ENCODE assay signal across 8 cellular contexts in the genomic region with DNA sequence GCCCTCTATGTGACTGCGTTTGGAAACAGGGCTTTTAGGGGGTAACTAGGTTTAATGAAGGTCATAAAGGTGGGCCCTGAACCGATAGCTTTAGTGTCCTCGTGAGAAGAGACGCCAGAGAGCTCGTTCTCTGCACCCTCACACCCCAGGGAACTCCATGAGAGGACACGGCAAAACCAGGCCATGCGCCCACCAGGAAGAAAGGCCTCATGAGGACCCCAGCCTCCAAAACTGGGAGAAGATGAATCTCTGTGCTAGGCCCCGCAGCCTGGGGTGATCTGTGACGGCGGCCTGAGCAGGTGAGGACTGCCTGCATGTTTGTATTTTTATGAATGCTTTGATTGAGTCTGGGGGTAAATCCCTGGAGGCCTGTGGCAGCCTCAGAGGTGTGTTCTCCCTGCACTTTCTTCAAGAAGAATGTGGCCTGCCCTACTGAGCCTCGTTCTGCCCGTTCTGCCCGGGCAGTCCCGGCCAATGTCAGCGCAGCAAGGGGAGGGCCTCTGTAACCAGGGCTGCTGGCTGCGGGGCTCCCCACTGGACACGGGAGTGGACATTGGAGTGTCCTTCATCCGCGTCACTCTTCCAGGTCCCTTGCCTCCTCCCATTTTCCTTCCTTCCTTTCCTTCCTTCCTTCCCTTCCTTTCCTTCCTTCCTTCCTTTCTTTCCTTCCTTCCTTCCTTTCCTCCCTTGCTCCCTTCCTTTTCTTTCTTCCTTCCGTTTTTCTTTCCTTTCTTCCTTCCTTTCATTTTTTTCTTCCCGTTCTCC. TPM values are rescaled to one million over a fixed set of nuclear protein-coding genes. Genes with fewer than 3 reads are reported as not detected.
A peak's percentile ranks its signal among the peaks of the same experiment; 100 is the strongest.
DNase-seq lines count a peak whose midpoint lies in the region; ATAC-seq and TF ChIP-seq lines count a peak whose summit lies in the region.

No MANE protein-coding gene starts in this region.

- TF ChIP-seq CTCF in RWPE2 (IDR thresholded peaks at IDR 0.05; ENCODE audit: poor library complexity, severe bottlenecking) (no peak), esophagus muscularis mucosa (IDR thresholded peaks at IDR 0.05) (no peak), psoas muscle (IDR thresholded peaks at IDR 0.05) (no peak), OCI-LY7 (conservative IDR thresholded peaks at IDR 0.05; ENCODE audit: low read length) (no peak)

- no peak for TF ChIP-seq POLR2A in esophagus muscularis mucosa (IDR thresholded peaks at IDR 0.05; ENCODE audit: low read depth)

- intact Hi-C loops in esophagus muscularis mucosa (cut with DNase I) = no loop called here
- intact Hi-C loops in psoas muscle (cut with DNase I) = loop anchor here in 1 of 2 donors (5.0 kb wide), 1 partner anchor 57 kb away; no protein-coding TSS in a partner anchor
- intact Hi-C loops in OCI-LY7 (cut with micrococcal nuclease; ENCODE audit: unreplicated experiment) = loop anchor here (1.0 to 2.0 kb wide), 3 partner anchors 58 to 172 kb away; partner anchors contain the start of gene GAA

- peak overlapping the region; percentile 84 for H3K27ac ChIP-seq in RWPE2 (ENCODE audit: poor library complexity, severe bottlenecking)
- peak overlapping the region in 3 of 4 donors; percentile 57 to 68 (median 66) for H3K27ac ChIP-seq in esophagus muscularis mucosa (replicated peaks in 1 of 4)
- H3K27ac ChIP-seq in psoas muscle = peak overlapping the region; percentile 69
- H3K27ac ChIP-seq in OCI-LY7 (ENCODE audit: low read depth, low read length, poor library complexity, severe bottlenecking) = no peak overlapping the region

- H3K4me2 ChIP-seq in OCI-LY7 (ENCODE audit: low read length) = no peak overlapping the region

- ATAC-seq in RWPE2 (ENCODE audit: low read depth) (no peak), psoas muscle (no peak), GM19035 (IDR thresholded peaks at IDR 0.05; ENCODE audit: unreplicated experiment) (no peak)

- H3K36me3 ChIP-seq in RWPE2 (ENCODE audit: low read depth) (no peaks in the 10 kb centered on the region), esophagus muscularis mucosa (peaks cover 4 to 52% (median 31%) of the 10 kb centered on the region in 4 donors), psoas muscle (ENCODE audit: insufficient read depth in 1 of 2, low read depth in 1 of 2) (peaks cover 0 to 23% of the 10 kb centered on the region in 2 donors), OCI-LY7 (ENCODE audit: insufficient read depth, low read length) (no peaks in the 10 kb centered on the region)

- H2AFZ ChIP-seq in OCI-LY7 (ENCODE audit: low read length) = no peak overlapping the region

- H3K9me3 ChIP-seq in RWPE2 (ENCODE audit: severe bottlenecking) (no peaks in the 10 kb centered on the region), esophagus muscularis mucosa (no peaks in the 10 kb centered on the region), psoas muscle (no peaks in the 10 kb centered on the region), OCI-LY7 (ENCODE audit: low read length) (no peaks in the 10 kb centered on the region)

- BruUV-seq in OCI-LY7 (replicated peaks; lab: Mats Ljungman, UMichigan) = no TSS peak

- in situ Hi-C loops in Caki2 (cut with HindIII; ENCODE audit: low pct_unique_long_range_greater_than_20kb, low sequenced_read_pairs) = no loop called here

- no peaks in the 10 kb centered on the region for H3K79me2 ChIP-seq in OCI-LY7 (ENCODE audit: insufficient read depth, low read depth, low read length)

- no peak overlapping the region for H3K4me3 ChIP-seq in RWPE2 (ENCODE audit: severe bottlenecking)
- no peak overlapping the region for H3K4me3 ChIP-seq in esophagus muscularis mucosa
- no peak overlapping the region for H3K4me3 ChIP-seq in psoas muscle
- no peak overlapping the region for H3K4me3 ChIP-seq in OCI-LY7 (ENCODE audit: low read depth, low read length, poor library complexity, severe bottlenecking)

- no peak for TF ChIP-seq EP300 in esophagus muscularis mucosa (IDR thresholded peaks at IDR 0.05)

- H3K9me2 ChIP-seq in OCI-LY7 (ENCODE audit: insufficient read depth, low read length) = no peaks in the 10 kb centered on the region

- CTCF ChIA-PET in OCI-LY7 (lab: Charles Lee; ENCODE audit: unreplicated experiment) = no interaction called here

- H4K20me1 ChIP-seq in OCI-LY7 (ENCODE audit: insufficient read depth, low read length) = no peaks in the 10 kb centered on the region

- DNase-seq in Caki2 (ENCODE audit: low read depth) (peak; percentile 30), RWPE2 (ENCODE audit: low spot score) (no peak), esophagus muscularis mucosa (ENCODE audit: extremely low spot score) (no peak), psoas muscle (peak in 1 of 2 donors; percentile 46), NOMO-1 treated with dmso at 0.1 percent for 144 hours (lab: John Stamatoyannopoulos, UW; ENCODE audit: unreplicated experiment) (no peak), OCI-LY7 (ENCODE audit: low spot score) (no peak)
- no peak for DNase-seq in activated CD8-positive, alpha-beta memory T cell treated with anti-CD3 and anti-CD28 coated beads, Interleukin-2, amount 50 U/mL, for 4 hours

- H3K27me3 ChIP-seq in RWPE2 (ENCODE audit: insufficient read depth, poor library complexity, severe bottlenecking) = no peaks in the 10 kb centered on the region
- H3K27me3 ChIP-seq in esophagus muscularis mucosa = no peaks in the 10 kb centered on the region
- H3K27me3 ChIP-seq in psoas muscle (ENCODE audit: insufficient read depth in 3 of 3, low read length in 2 of 3) = no peaks in the 10 kb centered on the region

- POLR2A ChIA-PET in OCI-LY7 (lab: Charles Lee) = no interaction called here

- WGBS in esophagus muscularis mucosa = 92% methylated on average over 19 of the region's 21 CpGs
- 87 to 89% (median 88%) methylated on average over 21 of the region's 21 CpGs for WGBS in psoas muscle, 3 donors

- peaks cover 16% of the 10 kb centered on the region for H3K4me1 ChIP-seq in RWPE2 (ENCODE audit: insufficient read depth, poor library complexity, severe bottlenecking)
- H3K4me1 ChIP-seq in esophagus muscularis mucosa = peaks cover 0 to 14% (median 13%) of the 10 kb centered on the region in 4 donors
- peaks cover 22% of the 10 kb centered on the region for H3K4me1 ChIP-seq in psoas muscle
- peaks cover 24% of the 10 kb centered on the region for H3K4me1 ChIP-seq in OCI-LY7 (ENCODE audit: insufficient read depth, low read length, poor library complexity, severe bottlenecking)

RNA-seq across cellular contexts. Expression of gene RNF213, which starts 6.8 kb away (rescaled TPM):
- total RNA-seq in Caki2 (2014; rRNA removed; shearing (Covaris generic); ENCODE audit: low replicate concordance) = 35.9 and 49.8 TPM in 2 replicates
- total RNA-seq in esophagus muscularis mucosa (10 to 100 TPM; 55.8 to 85.7 (median 75.9) TPM), psoas muscle (10 to 100 TPM; 33.7 to 42.0 (median 35.4) TPM), OCI-LY7 (2022) (64.0 and 68.6 TPM in 2 replicates)
- 10 to 100 TPM; 10.2 to 26.9 (median 15.8) TPM for polyA plus RNA-seq in psoas muscle
- total RNA-seq in OCI-LY7 (2014; rRNA removed; shearing (Covaris generic)) = 41.9 and 58.8 TPM in 2 replicates

RNA-seq across cellular contexts. Expression of gene SLC26A11, which starts 33.6 kb away (rescaled TPM):
- total RNA-seq in Caki2 (2014; rRNA removed; shearing (Covaris generic); ENCODE audit: low replicate concordance) = 26.6 and 31.1 TPM in 2 replicates
- 10 to 100 TPM; 11.3 to 13.8 (median 12.7) TPM for total RNA-seq in esophagus muscularis mucosa
- 1 to 10 TPM; 3.2 to 5.1 (median 3.8) TPM for total RNA-seq in psoas muscle
- 1 to 10 TPM; 2.2 to 3.2 (median 2.2) TPM for polyA plus RNA-seq in psoas muscle
- 3.5 and 6.0 TPM in 2 replicates for total RNA-seq in OCI-LY7 (2014; rRNA removed; shearing (Covaris generic))
- total RNA-seq in OCI-LY7 (2022) = 2.9 and 4.1 TPM in 2 replicates

RNA-seq across cellular contexts. Expression of gene SGSH, which starts 33.7 kb away (rescaled TPM):
- 18.9 and 28.8 TPM in 2 replicates for total RNA-seq in Caki2 (2014; rRNA removed; shearing (Covaris generic); ENCODE audit: low replicate concordance)
- total RNA-seq in esophagus muscularis mucosa (10 to 100 TPM; 12.9 to 24.4 (median 21.3) TPM), psoas muscle (10 to 100 TPM in 3 of 4 donors, 1 to 10 TPM in 1; 4.9 to 16.6 (median 13.0) TPM), OCI-LY7 (2022) (38.4 and 45.5 TPM in 2 replicates)
- polyA plus RNA-seq in psoas muscle = 1 to 10 TPM; 4.7 to 5.6 (median 4.8) TPM
- total RNA-seq in OCI-LY7 (2014; rRNA removed; shearing (Covaris generic)) = 13.8 and 14.3 TPM in 2 replicates
